In the genomic region with DNA sequence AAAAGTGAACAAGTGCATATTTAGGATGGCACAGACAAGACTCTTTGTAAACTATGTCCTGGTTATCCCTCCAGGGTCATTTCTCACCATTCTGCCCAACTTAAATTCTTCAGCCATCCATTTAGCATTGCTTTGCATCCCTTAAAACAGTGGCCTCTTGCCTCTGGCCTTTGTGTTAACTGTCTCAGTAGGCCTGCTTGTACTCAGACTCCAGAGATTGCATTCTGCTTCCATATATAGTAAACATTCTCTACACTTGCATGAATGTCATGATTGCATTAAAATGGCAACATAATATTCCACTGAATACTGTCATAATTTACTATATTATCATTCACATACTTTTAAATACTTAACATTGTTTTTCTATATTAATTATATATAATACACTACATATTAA, we compare ENCODE assay signal across 26 cellular contexts.
"Had no signal": no experiment of that assay in that cellular context is flagged by ENCODE, and none has a peak within 500 bp of the region (broad histone marks: within the 10 kb centered on the region; RNA-seq: fewer than 3 reads in every experiment).

No MANE protein-coding gene starts in this region.

- H3K4me3 Mint-ChIP-seq: immature natural killer cell; mesothelial cell of epicardium; naive thymus-derived CD4-positive, alpha-beta T cell; natural killer cell treated with Interleukin-12 subunit alpha and Interleukin-12 subunit beta and Interleukin-15 and Interleukin-18, amount 100 ng/mL, for 72 hours; neural crest cell; stimulated activated effector memory CD8-positive, alpha-beta T cell treated with anti-CD3 and anti-CD28 coated beads, Interleukin-12 subunit alpha, Interleukin-12 subunit beta, amount 100 ng/mL, for 72 hours; stimulated activated naive CD8-positive, alpha-beta T cell treated with anti-CD3 and anti-CD28 coated beads, Interleukin-15, Interleukin-2, amounts not matched to agents 100 ng/mL and 50 ng/mL, for 24 hours had no signal

- ATAC-seq: left colon; left lung; naive thymus-derived CD4-positive, alpha-beta T cell; natural killer cell treated with Interleukin-12 subunit alpha and Interleukin-12 subunit beta and Interleukin-15 and Interleukin-18, amount 100 ng/mL, for 72 hours; psoas muscle; right cardiac atrium; sciatic nerve; stimulated activated effector memory CD8-positive, alpha-beta T cell treated with anti-CD3 and anti-CD28 coated beads, Interleukin-12 subunit alpha, Interleukin-12 subunit beta, amount 100 ng/mL, for 72 hours; upper lobe of right lung had no signal

- H3K9me3 Mint-ChIP-seq: immature natural killer cell; mesothelial cell of epicardium; natural killer cell treated with Interleukin-12 subunit alpha and Interleukin-12 subunit beta and Interleukin-15 and Interleukin-18, amount 100 ng/mL, for 72 hours; neural crest cell; stimulated activated effector memory CD8-positive, alpha-beta T cell treated with anti-CD3 and anti-CD28 coated beads, Interleukin-12 subunit alpha, Interleukin-12 subunit beta, amount 100 ng/mL, for 72 hours; stimulated activated naive CD8-positive, alpha-beta T cell treated with anti-CD3 and anti-CD28 coated beads, Interleukin-15, Interleukin-2, amounts not matched to agents 100 ng/mL and 50 ng/mL, for 24 hours had no signal

- H3K27ac Mint-ChIP-seq: immature natural killer cell; mesothelial cell of epicardium; naive thymus-derived CD4-positive, alpha-beta T cell; natural killer cell treated with Interleukin-12 subunit alpha and Interleukin-12 subunit beta and Interleukin-15 and Interleukin-18, amount 100 ng/mL, for 72 hours; stimulated activated effector memory CD8-positive, alpha-beta T cell treated with anti-CD3 and anti-CD28 coated beads, Interleukin-12 subunit alpha, Interleukin-12 subunit beta, amount 100 ng/mL, for 72 hours; stimulated activated naive CD8-positive, alpha-beta T cell treated with anti-CD3 and anti-CD28 coated beads, Interleukin-15, Interleukin-2, amounts not matched to agents 100 ng/mL and 50 ng/mL, for 24 hours had no signal

- H3K36me3 Mint-ChIP-seq: immature natural killer cell; mesothelial cell of epicardium; natural killer cell treated with Interleukin-12 subunit alpha and Interleukin-12 subunit beta and Interleukin-15 and Interleukin-18, amount 100 ng/mL, for 72 hours; stimulated activated effector memory CD8-positive, alpha-beta T cell treated with anti-CD3 and anti-CD28 coated beads, Interleukin-12 subunit alpha, Interleukin-12 subunit beta, amount 100 ng/mL, for 72 hours had no signal

- H3K27ac ChIP-seq: left lung, parathyroid adenoma, psoas muscle, spleen, suprapubic skin, thoracic aorta, tibial artery, upper lobe of right lung had no signal

- H3K27me3 ChIP-seq: left lung, spleen, suprapubic skin, tibial artery, upper lobe of right lung had no signal

- H3K36me3 ChIP-seq: left lung, spleen, suprapubic skin, thoracic aorta, tibial artery, upper lobe of right lung had no signal

- H3K4me1 ChIP-seq: left lung, parathyroid adenoma, suprapubic skin, upper lobe of right lung had no signal

- H3K27me3 Mint-ChIP-seq: naive thymus-derived CD4-positive, alpha-beta T cell; stimulated activated naive CD8-positive, alpha-beta T cell treated with anti-CD3 and anti-CD28 coated beads, Interleukin-15, Interleukin-2, amounts not matched to agents 100 ng/mL and 50 ng/mL, for 24 hours had no signal

- H3K9me3 ChIP-seq: left lung, psoas muscle, spleen, suprapubic skin, thoracic aorta, tibial artery, upper lobe of right lung had no signal

- DNase-seq: hippocampal formation; immature natural killer cell; kidney; left colon; left lung; mesendoderm; naive thymus-derived CD4-positive, alpha-beta T cell; nucleus accumbens; psoas muscle; right cardiac atrium; small intestine; spleen; stimulated activated CD4-positive, alpha-beta T cell treated with anti-CD3 and anti-CD28 coated beads, Interleukin-4, amount 100 ng/mL, for 24 hours; stimulated activated naive CD4-positive, alpha-beta T cell; tibial artery; upper lobe of right lung had no signal

- H3K4me3 ChIP-seq: left lung, lung, psoas muscle, spleen, suprapubic skin, thoracic aorta, tibial artery, upper lobe of right lung had no signal

- H3K4me1 Mint-ChIP-seq: immature natural killer cell, neural crest cell had no signal

- H2AFZ ChIP-seq: parathyroid adenoma had no signal
